Comparison of ENCODE assay signal across 40 cellular contexts in genomic region chrX:107934262-107934661, GRCh38. TPM values are rescaled to one million over a fixed set of nuclear protein-coding genes. Genes with fewer than 3 reads are reported as not detected.
"Had no signal": no experiment of that assay in that cellular context is flagged by ENCODE, and none has a peak within 500 bp of the region (broad histone marks: within the 10 kb centered on the region; RNA-seq: fewer than 3 reads in every experiment).

No MANE protein-coding gene starts in this region.

- FAIRE-seq: bronchial epithelial cell, TTC549 had no signal

- H3K27ac Mint-ChIP-seq: activated B cell treated with CpG ODN at 0.5 μM for 24 hours; activated CD4-positive, alpha-beta memory T cell treated with anti-CD3 and anti-CD28 coated beads for 36 hours; activated CD4-positive, alpha-beta T cell treated with anti-CD3 and anti-CD28 coated beads, Interleukin-2, amount 10 ng/mL, durations not matched to agents 24 days and 14 days; activated CD8-positive, alpha-beta T cell treated with anti-CD3 and anti-CD28 coated beads for 36 hours; activated naive CD4-positive, alpha-beta T cell treated with anti-CD3 and anti-CD28 coated beads for 36 hours; activated naive CD4-positive, alpha-beta T cell treated with anti-CD3 and anti-CD28 coated beads, Interleukin-2, amount 50 U/mL, for 72 hours; activated naive CD8-positive, alpha-beta T cell treated with anti-CD3 and anti-CD28 coated beads for 36 hours; activated T-cell treated with anti-CD3 and anti-CD28 coated beads, Interleukin-2, amount 50 U/mL, for 72 hours; activated T-helper 1 cell treated with anti-CD3 and anti-CD28 coated beads, Interleukin-12 subunit alpha, Interleukin-12 subunit beta, Interleukin-2, Interleukin-4 antibody, amounts not matched to agents 30 ng/mL and 10 ng/mL and 1 ng/mL, durations not matched to agents 14 hours and 24 hours and 36 hours; activated T-helper 17 cell treated with anti-CD3 and anti-CD28 coated beads, Interleukin-2, amount 50 U/mL, for 72 hours; brain; T-helper 1 cell treated with Interleukin-12 subunit alpha and Interleukin-12 subunit beta and Interleukin-4 antibody, amounts not matched to agents 30 μg/mL and 1 μg/mL, for 36 hours; T-helper 2 cell treated with Interferon-gamma antibody and Interleukin-4, amounts not matched to agents 5 μg/mL and 100 μg/mL, for 36 hours had no signal

- H3K36me3 Mint-ChIP-seq: activated CD4-positive, alpha-beta memory T cell treated with anti-CD3 and anti-CD28 coated beads for 36 hours; activated naive CD4-positive, alpha-beta T cell treated with anti-CD3 and anti-CD28 coated beads, Interleukin-2, amount 50 U/mL, for 72 hours; activated naive CD8-positive, alpha-beta T cell treated with anti-CD3 and anti-CD28 coated beads for 36 hours; brain had no signal

- H3K27ac ChIP-seq: adrenal gland, ascending aorta, cardiac muscle cell, VCaP had no signal

- DNase-seq: activated B cell treated with CpG ODN at 0.5 μM for 24 hours; activated CD4-positive, alpha-beta memory T cell treated with anti-CD3 and anti-CD28 coated beads for 36 hours; activated CD4-positive, alpha-beta T cell treated with anti-CD3 and anti-CD28 coated beads for 1 hour; activated CD4-positive, alpha-beta T cell treated with anti-CD3 and anti-CD28 coated beads for 4 hours; activated CD4-positive, alpha-beta T cell treated with anti-CD3 and anti-CD28 coated beads, Interleukin-2, amount 10 ng/mL, durations not matched to agents 24 days and 14 days; activated CD4-positive, alpha-beta T cell treated with anti-CD3 and anti-CD28 coated beads, Interleukin-2, amount 50 U/mL, for 1 hour; activated CD4-positive, alpha-beta T cell treated with anti-CD3 and anti-CD28 coated beads, Interleukin-2, amount 50 U/mL, for 4 hours; activated CD8-positive, alpha-beta memory T cell treated with anti-CD3 and anti-CD28 coated beads, Interleukin-2, amount 50 U/mL, for 4 hours; activated CD8-positive, alpha-beta T cell treated with anti-CD3 and anti-CD28 coated beads for 36 hours; activated effector memory CD4-positive, alpha-beta T cell treated with anti-CD3 and anti-CD28 coated beads, Interleukin-2, amount 50 U/mL, for 16 hours; activated gamma-delta T cell treated with Interleukin-2 at 50 U/mL for 16 hours; activated naive CD4-positive, alpha-beta T cell; activated naive CD4-positive, alpha-beta T cell treated with anti-CD3 and anti-CD28 coated beads for 36 hours; activated naive CD4-positive, alpha-beta T cell treated with anti-CD3 and anti-CD28 coated beads, Interleukin-2, amount 50 U/mL, for 16 hours; activated naive CD8-positive, alpha-beta T cell treated with anti-CD3 and anti-CD28 coated beads for 36 hours; activated T-cell treated with anti-CD3 and anti-CD28 coated beads for 4 hours; activated T-cell treated with anti-CD3 and anti-CD28 coated beads, Interleukin-2, amount 50 U/mL, for 1 hour; activated T-cell treated with anti-CD3 and anti-CD28 coated beads, Interleukin-2, amount 50 U/mL, for 4 hours; activated T-cell treated with anti-CD3 and anti-CD28 coated beads, Interleukin-2, amount 50 U/mL, for 72 hours; adrenal gland; amniotic stem cell; caudate nucleus; cerebellar nuclear complex; T-helper 2 cell; T-helper 9 cell had no signal

- H3K36me3 ChIP-seq: adrenal gland, ascending aorta, cardiac muscle cell had no signal

- H3K4me3 Mint-ChIP-seq: activated B cell treated with CpG ODN at 0.5 μM for 24 hours; activated CD4-positive, alpha-beta memory T cell treated with anti-CD3 and anti-CD28 coated beads for 36 hours; activated CD4-positive, alpha-beta T cell treated with anti-CD3 and anti-CD28 coated beads, Interleukin-2, amount 10 ng/mL, durations not matched to agents 24 days and 14 days; activated CD8-positive, alpha-beta T cell treated with anti-CD3 and anti-CD28 coated beads for 36 hours; activated naive CD4-positive, alpha-beta T cell treated with anti-CD3 and anti-CD28 coated beads for 36 hours; activated naive CD8-positive, alpha-beta T cell treated with anti-CD3 and anti-CD28 coated beads for 36 hours; activated T-cell treated with anti-CD3 and anti-CD28 coated beads, Interleukin-2, amount 50 U/mL, for 4 hours; activated T-cell treated with anti-CD3 and anti-CD28 coated beads, Interleukin-2, amount 50 U/mL, for 72 hours; activated T-helper 1 cell treated with anti-CD3 and anti-CD28 coated beads, Interleukin-12 subunit alpha, Interleukin-12 subunit beta, Interleukin-2, Interleukin-4 antibody, amounts not matched to agents 30 ng/mL and 10 ng/mL and 1 ng/mL, durations not matched to agents 14 hours and 24 hours and 36 hours; activated T-helper 17 cell treated with anti-CD3 and anti-CD28 coated beads, Interleukin-2, amount 50 U/mL, for 72 hours; brain; central memory CD8-positive, alpha-beta T cell; T-helper 1 cell treated with Interleukin-12 subunit alpha and Interleukin-12 subunit beta and Interleukin-4 antibody, amounts not matched to agents 30 μg/mL and 1 μg/mL, for 36 hours; T-helper 2 cell treated with Interferon-gamma antibody and Interleukin-4, amounts not matched to agents 5 μg/mL and 100 μg/mL, for 36 hours had no signal

- H3K9me3 ChIP-seq: adrenal gland, ascending aorta had no signal

- ATAC-seq: activated CD4-positive, CD25-positive, alpha-beta regulatory T cell treated with anti-CD3 and anti-CD28 coated beads, Interleukin-2, amount 50 U/mL, for 24 hours; activated CD8-positive, alpha-beta T cell treated with anti-CD3 and anti-CD28 coated beads for 36 hours; activated naive CD4-positive, alpha-beta T cell treated with anti-CD3 and anti-CD28 coated beads, Interleukin-2, amount 50 U/mL, for 72 hours; activated T-cell treated with anti-CD3 and anti-CD28 coated beads, Interleukin-2, amount 50 U/mL, for 4 hours; activated T-cell treated with anti-CD3 and anti-CD28 coated beads, Interleukin-2, amount 50 U/mL, for 72 hours; activated T-helper 17 cell treated with anti-CD3 and anti-CD28 coated beads, Interleukin-2, amount 50 U/mL, for 72 hours had no signal

- H3K4me1 Mint-ChIP-seq: activated B cell treated with CpG ODN at 0.5 μM for 24 hours; activated CD4-positive, alpha-beta T cell treated with anti-CD3 and anti-CD28 coated beads, Interleukin-2, amount 10 ng/mL, durations not matched to agents 24 days and 14 days; activated T-helper 17 cell treated with anti-CD3 and anti-CD28 coated beads, Interleukin-2, amount 50 U/mL, for 72 hours; brain; central memory CD8-positive, alpha-beta T cell had no signal

- H3K4me3 ChIP-seq: adrenal gland, ascending aorta, cardiac muscle cell had no signal

- H3K9me3 Mint-ChIP-seq: activated B cell treated with CpG ODN at 0.5 μM for 24 hours; activated CD4-positive, alpha-beta memory T cell treated with anti-CD3 and anti-CD28 coated beads for 36 hours; activated CD4-positive, alpha-beta T cell treated with anti-CD3 and anti-CD28 coated beads, Interleukin-2, amount 10 ng/mL, durations not matched to agents 24 days and 14 days; activated CD8-positive, alpha-beta T cell treated with anti-CD3 and anti-CD28 coated beads for 36 hours; activated naive CD4-positive, alpha-beta T cell treated with anti-CD3 and anti-CD28 coated beads for 36 hours; activated naive CD4-positive, alpha-beta T cell treated with anti-CD3 and anti-CD28 coated beads, Interleukin-2, amount 50 U/mL, for 72 hours; activated naive CD8-positive, alpha-beta T cell treated with anti-CD3 and anti-CD28 coated beads for 36 hours; activated T-cell treated with anti-CD3 and anti-CD28 coated beads, Interleukin-2, amount 50 U/mL, for 4 hours; activated T-helper 1 cell treated with anti-CD3 and anti-CD28 coated beads, Interleukin-12 subunit alpha, Interleukin-12 subunit beta, Interleukin-2, Interleukin-4 antibody, amounts not matched to agents 30 ng/mL and 10 ng/mL and 1 ng/mL, durations not matched to agents 14 hours and 24 hours and 36 hours; activated T-helper 17 cell treated with anti-CD3 and anti-CD28 coated beads, Interleukin-2, amount 50 U/mL, for 72 hours; brain; central memory CD8-positive, alpha-beta T cell; T-helper 1 cell treated with Interleukin-12 subunit alpha and Interleukin-12 subunit beta and Interleukin-4 antibody, amounts not matched to agents 30 μg/mL and 1 μg/mL, for 36 hours; T-helper 2 cell treated with Interferon-gamma antibody and Interleukin-4, amounts not matched to agents 5 μg/mL and 100 μg/mL, for 36 hours had no signal

- H3K4me1 ChIP-seq: adrenal gland, ascending aorta had no signal

- H3K27me3 ChIP-seq: ascending aorta had no signal

RNA-seq across cellular contexts. Expression of gene TEX13B, which starts 47.9 kb away (rescaled TPM):
- total RNA-seq: activated B cell treated with CpG ODN at 0.5 μM for 24 hours; activated CD4-positive, alpha-beta memory T cell treated with anti-CD3 and anti-CD28 coated beads for 36 hours; activated CD4-positive, alpha-beta T cell treated with anti-CD3 and anti-CD28 coated beads, Interleukin-2, amount 10 ng/mL, durations not matched to agents 24 days and 14 days; activated CD8-positive, alpha-beta memory T cell treated with anti-CD3 and anti-CD28 coated beads for 36 hours; activated CD8-positive, alpha-beta T cell treated with anti-CD3 and anti-CD28 coated beads for 36 hours; activated naive CD4-positive, alpha-beta T cell treated with anti-CD3 and anti-CD28 coated beads for 36 hours; activated naive CD4-positive, alpha-beta T cell treated with anti-CD3 and anti-CD28 coated beads, Interleukin-2, amount 50 U/mL, for 72 hours; activated naive CD8-positive, alpha-beta T cell treated with anti-CD3 and anti-CD28 coated beads for 36 hours; activated T-cell treated with anti-CD3 and anti-CD28 coated beads, Interleukin-2, amount 50 U/mL, for 4 hours; activated T-cell treated with anti-CD3 and anti-CD28 coated beads, Interleukin-2, amount 50 U/mL, for 72 hours; activated T-helper 1 cell treated with anti-CD3 and anti-CD28 coated beads, Interleukin-12 subunit alpha, Interleukin-12 subunit beta, Interleukin-2, Interleukin-4 antibody, amounts not matched to agents 30 ng/mL and 10 ng/mL and 1 ng/mL, durations not matched to agents 14 hours and 24 hours and 36 hours; activated T-helper 17 cell treated with anti-CD3 and anti-CD28 coated beads, Interleukin-2, amount 50 U/mL, for 72 hours; adrenal gland; ascending aorta; bronchial epithelial cell; cardiac muscle cell; chondrocyte had no signal
- polyA plus RNA-seq: adrenal gland, cardiac muscle cell had no signal
